1 cellular context compared by ENCODE assay signal in genomic region chr17:61505846-61506627, GRCh38.
TF ChIP-seq lines count a peak whose summit lies in the region.

No MANE protein-coding gene starts in this region.

TF ChIP-seq in HepG2, 621 proteins besides CTCF, POLR2A, EP300 and RAD21 (continued from another document):
- TF ChIP-seq ZNF136 (CRISPR knock-in tag; IDR thresholded peaks at IDR 0.05; ENCODE audit: low read depth): no peak
- TF ChIP-seq RARG (CRISPR knock-in tag; IDR thresholded peaks at IDR 0.05; ENCODE audit: low read depth): no peak
- TF ChIP-seq PAXIP1 (CRISPR knock-in tag; conservative IDR thresholded peaks at IDR 0.05): 0 out of 2 replicates have a peak, but pooled peaks have one; percentile 28
- no peak for TF ChIP-seq ERF (CRISPR knock-in tag; IDR thresholded peaks at IDR 0.05)
- no peak for TF ChIP-seq HBP1 (CRISPR knock-in tag; IDR thresholded peaks at IDR 0.05; ENCODE audit: low read depth)
- no peak for TF ChIP-seq ATF1 (CRISPR knock-in tag; IDR thresholded peaks at IDR 0.05)
- TF ChIP-seq ZNF646 (CRISPR knock-in tag; IDR thresholded peaks at IDR 0.05): no peak
- no peak for TF ChIP-seq MYPOP (CRISPR knock-in tag; IDR thresholded peaks at IDR 0.05)
- TF ChIP-seq MAF1 (CRISPR knock-in tag; IDR thresholded peaks at IDR 0.05; ENCODE audit: borderline replicate concordance): no peak
- TF ChIP-seq MTA3 (CRISPR knock-in tag; IDR thresholded peaks at IDR 0.05): no peak
- no peak for TF ChIP-seq TEF (CRISPR knock-in tag; IDR thresholded peaks at IDR 0.05)
- no peak for TF ChIP-seq ZFP37 (CRISPR knock-in tag; IDR thresholded peaks at IDR 0.05; ENCODE audit: borderline replicate concordance)
- no peak for TF ChIP-seq HOMEZ (CRISPR knock-in tag; IDR thresholded peaks at IDR 0.05; ENCODE audit: low read depth)
- no peak for TF ChIP-seq ZGPAT (CRISPR knock-in tag; IDR thresholded peaks at IDR 0.05)
- TF ChIP-seq ZNF234 (CRISPR knock-in tag; conservative IDR thresholded peaks at IDR 0.05): no peak
- no peak for TF ChIP-seq HMG20B (CRISPR knock-in tag; conservative IDR thresholded peaks at IDR 0.05)
- TF ChIP-seq GMEB1 (CRISPR knock-in tag; IDR thresholded peaks at IDR 0.05; ENCODE audit: borderline replicate concordance): peak; percentile 25; the same call in 1 of the 2 replicates
- TF ChIP-seq GATA4 (IDR thresholded peaks at IDR 0.05; ENCODE audit: borderline replicate concordance, low read depth): no peak
- TF ChIP-seq MIXL1 (CRISPR knock-in tag; IDR thresholded peaks at IDR 0.05): no peak
- 0 out of 2 replicates have a peak, but pooled peaks have one; percentile 15 for TF ChIP-seq SAP130 (CRISPR knock-in tag; IDR thresholded peaks at IDR 0.05; ENCODE audit: low read depth)
- TF ChIP-seq RFX1 (IDR thresholded peaks at IDR 0.05): no peak
- TF ChIP-seq HNF4A (CRISPR knock-in tag; IDR thresholded peaks at IDR 0.05): peak; percentile 43
- TF ChIP-seq HNF1A (IDR thresholded peaks at IDR 0.05; ENCODE audit: low read depth): no peak
- no peak for TF ChIP-seq HNF1A (CRISPR knock-in tag; IDR thresholded peaks at IDR 0.05; ENCODE audit: borderline replicate concordance)
